11 cellular contexts compared by ENCODE assay signal in genomic region chr7:4706384-4707032, GRCh38. TPM values are rescaled to one million over a fixed set of nuclear protein-coding genes. Genes with fewer than 3 reads are reported as not detected.
DNase-seq lines count a peak whose midpoint lies in the region; ATAC-seq, FAIRE-seq and TF ChIP-seq lines count a peak whose summit lies in the region.
"Had no signal": no experiment of that assay in that cellular context is flagged by ENCODE, and none has a peak within 500 bp of the region (broad histone marks: within the 10 kb centered on the region; RNA-seq: fewer than 3 reads in every experiment).

No MANE protein-coding gene starts in this region.

- SMC1A ChIA-PET in GM12878 (lab: Charles Lee; ENCODE audit: uncharacterized antibody, unreplicated experiment): no interaction called here

- no peak for TF ChIP-seq POLR2A in GM12878 (IDR thresholded peaks at IDR 0.05; ENCODE audit: low read depth, low read length)
- no peak for TF ChIP-seq POLR2A in right lobe of liver (IDR thresholded peaks at IDR 0.05)

- H3K27ac ChIP-seq in GM12878 (ENCODE audit: control insufficient read depth, insufficient read depth) (peak overlapping the region; percentile 17; the same call in 1 of the 2 replicates), right lobe of liver (peak overlapping the region in 1 of 3 donors; percentile 28)
- H3K27ac ChIP-seq: WERI-Rb-1 had no signal

- CTCF ChIA-PET in GM12878 (lab: Yijun Ruan, JAX): interaction anchor here (0.7 kb wide), 1 partner anchor 19 kb away, joined by 3 read pairs; no protein-coding TSS in a partner anchor

- peaks cover under 1% of the 10 kb centered on the region for H3K4me1 ChIP-seq in GM12878 (ENCODE audit: control insufficient read depth, insufficient read depth, low read length)
- no peaks in the 10 kb centered on the region for H3K4me1 ChIP-seq in right lobe of liver
- no peaks in the 10 kb centered on the region for H3K4me1 ChIP-seq in BE2C

- H3K4me2 ChIP-seq in GM12878 (ENCODE audit: control insufficient read depth, insufficient read depth): no peak overlapping the region

- in situ Hi-C loops in GM12878 (cut with MboI): no loop called here

- H3K9me3 Mint-ChIP-seq in stimulated activated naive B cell treated with anti-CD40 and anti-IgM and Interleukin-4, amounts not matched to agents 10 μg/mL and 1 μg/mL and 100 μg/mL, for 72 hours: peaks cover 0 to under 1% of the 10 kb centered on the region in 2 donors

- intact Hi-C loops in GM12878 (cut with micrococcal nuclease; ENCODE audit: unreplicated experiment) (no loop called here), right lobe of liver (cut with DNase I) (no loop called here)

- POLR2A ChIA-PET in GM12878 (lab: Charles Lee): interaction anchor here (0.6 kb wide), 1 partner anchor 88 kb away, joined by 4 read pairs; no protein-coding TSS in a partner anchor

- 0 out of 2 replicates have a peak, but pooled peaks cover 3% of the 10 kb centered on the region for H4K20me1 ChIP-seq in GM12878 (ENCODE audit: control insufficient read depth, insufficient read depth)

- no peak overlapping the region for H3K4me3 Mint-ChIP-seq in stimulated activated naive B cell treated with anti-CD40 and anti-IgM and Interleukin-4, amounts not matched to agents 10 μg/mL and 1 μg/mL and 100 μg/mL, for 72 hours

- H3K79me2 ChIP-seq in GM12878 (ENCODE audit: control insufficient read depth, insufficient read depth, low read length): peaks cover 23% of the 10 kb centered on the region

- H2AFZ ChIP-seq in GM12878 (ENCODE audit: control insufficient read depth, low read depth, low read length): no peak overlapping the region

- H3K9ac ChIP-seq in GM12878 (ENCODE audit: control insufficient read depth, insufficient read depth, low read length): no peak overlapping the region

- H3K4me3 ChIP-seq in GM12878 (no peak overlapping the region), right lobe of liver (no peak overlapping the region), BE2C (ENCODE audit: low read depth, low read length) (no peak overlapping the region)

- DNase-seq in HTR-8/SVneo (ENCODE audit: insufficient read length, low spot score): peak; percentile 75
- no peak for DNase-seq in GM12878 (ENCODE audit: low read depth, low spot score)
- DNase-seq in right lobe of liver: no peak
- no peak for DNase-seq in stimulated activated naive B cell treated with anti-CD40 and anti-IgM and Interleukin-4, amounts not matched to agents 10 μg/mL and 1 μg/mL and 100 μg/mL, for 72 hours
- no peak for DNase-seq in Kasumi-1 (lab: John Stamatoyannopoulos, UW)
- DNase-seq in SHP77 (lab: John Stamatoyannopoulos, UW): no peak
- DNase-seq in DMS153 (lab: John Stamatoyannopoulos, UW): no peak
- no peak for DNase-seq in BE2C
- DNase-seq: activated effector memory CD4-positive, alpha-beta T cell treated with anti-CD3 and anti-CD28 coated beads, Interleukin-2, amount 50 U/mL, for 16 hours; NK-92 treated with Interleukin-12 subunit alpha and Interleukin-12 subunit beta, amount 100 ng/mL, for 24 hours; WERI-Rb-1 had no signal

- RAD21 ChIA-PET in GM12878 (lab: Charles Lee; ENCODE audit: unreplicated experiment): no interaction called here

- peak overlapping the region; percentile 88 for H3K27ac Mint-ChIP-seq in stimulated activated naive B cell treated with anti-CD40 and anti-IgM and Interleukin-4, amounts not matched to agents 10 μg/mL and 1 μg/mL and 100 μg/mL, for 72 hours

- H3K27me3 ChIP-seq in GM12878 (replicated peaks in 1 of 2; ENCODE audit: control insufficient read depth in 2 of 2, insufficient read depth in 2 of 2, low read length in 1 of 2): no peaks in the 10 kb centered on the region
- no peaks in the 10 kb centered on the region for H3K27me3 ChIP-seq in right lobe of liver
- no peaks in the 10 kb centered on the region for H3K27me3 ChIP-seq in BE2C

- no peak for ATAC-seq in GM12878
- peak in 3 of 4 donors; percentile 16 to 30 (median 26) for ATAC-seq in right lobe of liver
- peak in 1 of 2 donors; percentile 10 for ATAC-seq in stimulated activated naive B cell treated with anti-CD40 and anti-IgM and Interleukin-4, amounts not matched to agents 10 μg/mL and 1 μg/mL and 100 μg/mL, for 72 hours (replicated peaks)

- TF ChIP-seq RAD21 in GM12878 (IDR thresholded peaks at IDR 0.05; ENCODE audit: insufficient read depth, low read depth, low read length): no peak

- peaks cover 30 to 66% of the 10 kb centered on the region in 2 donors for H3K4me1 Mint-ChIP-seq in stimulated activated naive B cell treated with anti-CD40 and anti-IgM and Interleukin-4, amounts not matched to agents 10 μg/mL and 1 μg/mL and 100 μg/mL, for 72 hours

- peaks cover 20 to 34% of the 10 kb centered on the region in 2 donors for H3K36me3 Mint-ChIP-seq in stimulated activated naive B cell treated with anti-CD40 and anti-IgM and Interleukin-4, amounts not matched to agents 10 μg/mL and 1 μg/mL and 100 μg/mL, for 72 hours

- BruUV-seq in GM12878 (replicated peaks; lab: Mats Ljungman, UMichigan): no TSS peak

- FAIRE-seq in HTR-8/SVneo (lab: Jason Lieb, UNC) (peak; percentile 96), GM12878 (lab: Jason Lieb, UNC) (no peak)

- no peaks in the 10 kb centered on the region for H3K27me3 Mint-ChIP-seq in stimulated activated naive B cell treated with anti-CD40 and anti-IgM and Interleukin-4, amounts not matched to agents 10 μg/mL and 1 μg/mL and 100 μg/mL, for 72 hours

- H3K9me3 ChIP-seq in GM12878 (replicated peaks; ENCODE audit: control insufficient read depth, insufficient read depth, low read length) (no peaks in the 10 kb centered on the region), right lobe of liver (no peaks in the 10 kb centered on the region), BE2C (no peaks in the 10 kb centered on the region)

- TF ChIP-seq EP300 in GM12878 (IDR thresholded peaks at IDR 0.05; ENCODE audit: borderline replicate concordance in 1 of 2, control insufficient read depth in 1 of 2, low read depth in 2 of 2, low read length in 2 of 2): no peak

- H3K36me3 ChIP-seq in GM12878 (ENCODE audit: control insufficient read depth in 2 of 2, insufficient read depth in 2 of 2, low read length in 1 of 2) (peaks cover 0 to 3% of the 10 kb centered on the region in 2 experiments; a peak in 3 of 4 replicates), right lobe of liver (no peaks in the 10 kb centered on the region), BE2C (peaks cover 4% of the 10 kb centered on the region)

- TF ChIP-seq CTCF in GM12878 (IDR thresholded peaks at IDR 0.05 in 2 of 3, conservative IDR thresholded peaks at IDR 0.05 in 1 of 3; ENCODE audit: control insufficient read depth in 2 of 3, extremely low read depth in 1 of 3, insufficient read depth in 1 of 3, low read depth in 3 of 3, low read length in 3 of 3) (no peak), right lobe of liver (IDR thresholded peaks at IDR 0.05) (no peak), BE2C (IDR thresholded peaks at IDR 0.05; ENCODE audit: low read depth, low read length) (no peak)

- WGBS in GM12878 (ENCODE audit: insufficient coverage, insufficient replicate concordance, low lambda C conversion rate, missing lambda C conversion rate): 94% methylated on average over 13 of the region's 14 CpGs
- WGBS in right lobe of liver (ENCODE audit: insufficient coverage, low coverage, low lambda C conversion rate, missing lambda C conversion rate): 68% methylated on average over 14 of the region's 14 CpGs

TF ChIP-seq in GM12878, 131 proteins besides CTCF, POLR2A, EP300 and RAD21 (continues in another document):
- TF ChIP-seq NBN (IDR thresholded peaks at IDR 0.05): no peak
- TF ChIP-seq SREBF1 (IDR thresholded peaks at IDR 0.05; ENCODE audit: low read length): no peak
- TF ChIP-seq NR2C2 (IDR thresholded peaks at IDR 0.05; ENCODE audit: borderline replicate concordance, control insufficient read depth, insufficient read length, low read depth): no peak
- TF ChIP-seq PAX8 (IDR thresholded peaks at IDR 0.05): no peak
- TF ChIP-seq, protein P1, sequence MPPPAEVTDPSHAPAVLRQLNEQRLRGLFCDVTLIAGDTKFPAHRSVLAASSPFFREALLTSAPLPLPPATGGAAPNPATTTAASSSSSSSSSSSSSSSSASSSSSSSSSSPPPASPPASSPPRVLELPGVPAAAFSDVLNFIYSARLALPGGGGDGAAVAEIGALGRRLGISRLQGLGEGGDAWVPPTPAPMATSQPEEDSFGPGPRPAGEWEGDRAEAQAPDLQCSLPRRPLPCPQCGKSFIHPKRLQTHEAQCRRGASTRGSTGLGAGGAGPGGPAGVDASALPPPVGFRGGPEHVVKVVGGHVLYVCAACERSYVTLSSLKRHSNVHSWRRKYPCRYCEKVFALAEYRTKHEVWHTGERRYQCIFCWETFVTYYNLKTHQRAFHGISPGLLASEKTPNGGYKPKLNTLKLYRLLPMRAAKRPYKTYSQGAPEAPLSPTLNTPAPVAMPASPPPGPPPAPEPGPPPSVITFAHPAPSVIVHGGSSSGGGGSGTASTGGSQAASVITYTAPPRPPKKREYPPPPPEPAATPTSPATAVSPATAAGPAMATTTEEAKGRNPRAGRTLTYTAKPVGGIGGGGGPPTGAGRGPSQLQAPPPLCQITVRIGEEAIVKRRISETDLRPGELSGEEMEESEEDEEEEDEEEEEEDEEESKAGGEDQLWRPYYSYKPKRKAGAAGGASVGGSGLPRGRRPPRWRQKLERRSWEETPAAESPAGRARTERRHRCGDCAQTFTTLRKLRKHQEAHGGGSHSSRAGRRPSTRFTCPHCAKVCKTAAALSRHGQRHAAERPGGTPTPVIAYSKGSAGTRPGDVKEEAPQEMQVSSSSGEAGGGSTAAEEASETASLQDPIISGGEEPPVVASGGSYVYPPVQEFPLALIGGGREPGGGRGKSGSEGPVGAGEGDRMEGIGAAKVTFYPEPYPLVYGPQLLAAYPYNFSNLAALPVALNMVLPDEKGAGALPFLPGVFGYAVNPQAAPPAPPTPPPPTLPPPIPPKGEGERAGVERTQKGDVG (CRISPR knock-in tag; IDR thresholded peaks at IDR 0.05): no peak

RNA-seq across cellular contexts. Expression of gene FOXK1, which starts 24.4 kb away (rescaled TPM):
- 54.8 and 57.8 TPM in 2 replicates for total RNA-seq in GM12878 (2013; cell fraction: nucleolus; rRNA removed)
- 10.6 and 11.6 TPM in 2 replicates for total RNA-seq in GM12878 (2014; rRNA removed)
- 5.6 and 5.9 TPM in 2 replicates for total RNA-seq in GM12878 (2014; rRNA removed; fragmentation: Illumina TruSeq; extraction: Trizol)
- total RNA-seq in GM12878 (2021): 30.8 and 31.8 TPM in 2 replicates
- 3.2 TPM for polyA plus RNA-seq in GM12878 (2011; ENCODE audit: low read depth)
- polyA plus RNA-seq in GM12878 (2011; rRNA removed): 2.2 and 3.6 TPM in 2 replicates
- 4.7 and 5.3 TPM in 2 replicates for polyA plus RNA-seq in GM12878 (2011; cell fraction: cytosol; rRNA removed)
- 10.5 and 16.9 TPM in 2 replicates for polyA plus RNA-seq in GM12878 (2011; cell fraction: nucleus; rRNA removed)
- polyA plus RNA-seq in GM12878 (2012): 7.8 and 10.2 TPM in 2 replicates
- polyA plus RNA-seq in GM12878 (2014; fragmentation: Illumina TruSeq; extraction: Trizol): 2.0 and 4.0 TPM in 2 replicates
- under 1 TPM; 0.24 TPM for polyA plus RNA-seq in GM12878 (2014; fragmentation: Nextera tagmentation; extraction: Ambion mirVana)
- 8.5 and 10.2 TPM in 2 replicates for polyA plus RNA-seq in GM12878 (2014; rRNA removed)
- polyA plus RNA-seq in GM12878 (2016; fragmentation: Nextera tagmentation; extraction: Ambion mirVana): 1 to 10 TPM; 4.4 to 4.7 TPM
- 7.5 and 18.3 TPM in 2 replicates for polyA minus RNA-seq in GM12878 (2011; rRNA and poly(A)+ RNA removed)
- 12.9 and 15.0 TPM in 2 replicates for polyA minus RNA-seq in GM12878 (2011; cell fraction: cytosol; rRNA and poly(A)+ RNA removed)
- polyA minus RNA-seq in GM12878 (2011; cell fraction: nucleus; rRNA and poly(A)+ RNA removed): 6.5 and 13.9 TPM in 2 replicates
- 1 to 10 TPM; 3.8 to 8.4 (median 6.9) TPM for total RNA-seq in right lobe of liver
- polyA plus RNA-seq in BE2C (2012; ENCODE audit: insufficient read depth, insufficient read length, low read depth): 26.0 TPM
